8 cellular contexts compared by ENCODE assay signal in genomic region chrX:118420462-118420861, GRCh38.
DNase-seq lines count a peak whose midpoint lies in the region; ATAC-seq and TF ChIP-seq lines count a peak whose summit lies in the region.

No MANE protein-coding gene starts in this region.

- no peak overlapping the region for H3K9ac ChIP-seq in Karpas-422 (ENCODE audit: low read length)

- H3K27ac ChIP-seq in A673 (ENCODE audit: low read depth, low read length, poor library complexity, severe bottlenecking), result no peak overlapping the region
- no peak overlapping the region for H3K27ac ChIP-seq in Karpas-422 (ENCODE audit: low read length)

- H3K4me2 ChIP-seq in Karpas-422 (ENCODE audit: low read depth, low read length, poor library complexity, severe bottlenecking), result peak overlapping the region; percentile 5

- no peaks in the 10 kb centered on the region for H4K20me1 ChIP-seq in Karpas-422 (ENCODE audit: insufficient read depth, low read depth, low read length)

- H2AFZ ChIP-seq in Karpas-422 (ENCODE audit: low read length), result no peak overlapping the region

- intact Hi-C loops in A673 (cut with micrococcal nuclease; ENCODE audit: unreplicated experiment) (no loop called here), posterior cingulate gyrus (cut with DNase I) (no loop called here), posterior vena cava (cut with DNase I) (no loop called here)

- H3K4me1 ChIP-seq in A673 (ENCODE audit: insufficient read depth, low read length, poor library complexity, severe bottlenecking) (no peaks in the 10 kb centered on the region), Karpas-422 (ENCODE audit: low read length) (peaks cover 9% of the 10 kb centered on the region)

- H3K9me3 ChIP-seq in A673 (ENCODE audit: low read depth, low read length, poor library complexity, severe bottlenecking) (no peaks in the 10 kb centered on the region), Karpas-422 (ENCODE audit: low read length) (no peaks in the 10 kb centered on the region)

- H3K27me3 ChIP-seq in A673 (replicated peaks; ENCODE audit: insufficient read depth, low read depth, low read length, poor library complexity) (no peaks in the 10 kb centered on the region), Karpas-422 (ENCODE audit: low read length) (no peaks in the 10 kb centered on the region), H7 (ENCODE audit: control insufficient read depth, insufficient read depth, low read length) (no peaks in the 10 kb centered on the region)

- no peak overlapping the region for H3K4me3 ChIP-seq in A673 (ENCODE audit: low read depth, low read length, poor library complexity, severe bottlenecking)
- H3K4me3 ChIP-seq in Karpas-422 (ENCODE audit: low read length), result no peak overlapping the region
- H3K4me3 ChIP-seq in fibroblast of pulmonary artery (replicated peaks; ENCODE audit: low read depth, low read length), result no peak overlapping the region
- H3K4me3 ChIP-seq in H7 (ENCODE audit: insufficient read depth, low read depth, low read length), result no peak overlapping the region

- no peaks in the 10 kb centered on the region for H3K9me2 ChIP-seq in Karpas-422 (replicated peaks; ENCODE audit: insufficient read depth, low read length)

- H3K36me3 ChIP-seq in A673 (ENCODE audit: insufficient read depth, low read length, poor library complexity, severe bottlenecking) (no peaks in the 10 kb centered on the region), Karpas-422 (ENCODE audit: insufficient read depth, low read length) (no peaks in the 10 kb centered on the region), H7 (replicated peaks; ENCODE audit: control insufficient read depth, insufficient read depth, low read length) (peaks cover 8% of the 10 kb centered on the region)

- CTCF ChIA-PET in A673 (lab: Charles Lee), result no interaction called here

- no TSS peak for BruUV-seq in A673 (replicated peaks; lab: Mats Ljungman, UMichigan)

- DNase-seq in A673 (ENCODE audit: low spot score) (peak; percentile 45), Karpas-422 (no peak), fibroblast of pulmonary artery (ENCODE audit: low read depth) (peak; percentile 71), H7 (no peak), COLO829 (ENCODE audit: low spot score) (no peak), posterior cingulate gyrus (no peak), posterior vena cava (ENCODE audit: low spot score) (no peak)

- peak; percentile 54 for ATAC-seq in GM19324 (IDR thresholded peaks at IDR 0.05; ENCODE audit: low FRiP score, unreplicated experiment)

- no peak for TF ChIP-seq CTCF in A673 (conservative IDR thresholded peaks at IDR 0.05; ENCODE audit: low read depth, low read length)
- TF ChIP-seq CTCF in fibroblast of pulmonary artery (IDR thresholded peaks at IDR 0.05; ENCODE audit: low read length, missing control alignments), result no peak

- POLR2A ChIA-PET in A673 (lab: Charles Lee; ENCODE audit: low non-redundant PET), result no interaction called here

- H3K79me2 ChIP-seq in Karpas-422 (ENCODE audit: low read length), result no peaks in the 10 kb centered on the region

Comparison
In these comparisons a context has a peak if more than half of its experiments do, and no peak if none do; other contexts are left out.
1. DNase-seq: peak in A673 (single experiment) and fibroblast of pulmonary artery (single experiment); none in Karpas-422 (single experiment), H7 (single experiment), COLO829 (single experiment), posterior cingulate gyrus (0 of 10) and posterior vena cava (single experiment).